In the genomic region with DNA sequence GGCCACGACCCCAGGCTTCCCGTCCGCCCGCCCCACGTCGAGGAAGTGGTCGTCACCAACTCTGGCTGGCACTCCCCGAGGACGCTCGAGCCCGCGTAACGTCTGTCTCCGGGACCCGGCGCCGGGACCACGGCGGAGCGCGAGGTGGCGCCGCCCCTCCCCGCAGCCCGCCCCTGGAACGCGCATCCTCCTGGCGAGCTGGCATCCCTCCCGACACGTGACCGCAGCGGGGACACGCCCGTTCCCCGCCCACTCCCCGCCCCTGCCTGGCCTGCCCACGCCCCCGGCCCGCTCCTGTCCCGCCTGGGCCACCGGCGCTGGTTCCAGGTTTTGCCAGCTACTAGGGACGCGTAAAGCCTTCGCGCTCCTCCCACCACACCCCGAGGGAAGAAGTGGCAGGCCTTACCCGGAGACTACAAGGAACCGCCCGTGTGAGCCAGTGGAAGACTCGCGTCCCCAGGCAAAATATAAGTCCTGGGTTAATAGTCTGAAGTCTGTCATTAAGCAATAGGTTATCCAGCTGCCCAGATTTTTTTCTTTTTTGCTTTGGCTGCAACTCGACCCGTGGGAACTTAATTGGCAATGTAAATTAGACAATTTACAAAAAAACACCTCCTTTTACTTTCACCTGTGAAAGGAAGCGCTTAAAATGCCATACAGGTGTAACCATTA, we compare ENCODE assay signal across 8 cellular contexts. TPM values are rescaled to one million over a fixed set of nuclear protein-coding genes. Genes with fewer than 3 reads are reported as not detected.
DNase-seq lines count a peak whose midpoint lies in the region; ATAC-seq, FAIRE-seq and TF ChIP-seq lines count a peak whose summit lies in the region.

A gene (minus strand): TSS at position 131 of the 672 bp plus-strand sequence. CDS start 20,291 bp downstream, outside the sequence.

- ATAC-seq in activated CD8-positive, alpha-beta memory T cell treated with anti-CD3 and anti-CD28 coated beads, Interleukin-2, amount 10 ng/mL, durations not matched to agents 7 days and 5 days: peak; percentile 91
- ATAC-seq in lung (ENCODE audit: insufficient read depth, low FRiP score) (peak; percentile 97), HG02884 (IDR thresholded peaks at IDR 0.05; ENCODE audit: unreplicated experiment) (no peak)

- H3K36me3 ChIP-seq in effector memory CD4-positive, alpha-beta T cell (ENCODE audit: control insufficient read depth, insufficient read depth, low read length): no peaks in the 10 kb centered on the region
- no peaks in the 10 kb centered on the region for H3K36me3 ChIP-seq in lung (ENCODE audit: control insufficient read depth in 2 of 2, insufficient read depth in 2 of 2, low read length in 2 of 2)

- TF ChIP-seq CTCF in lung (IDR thresholded peaks at IDR 0.05; ENCODE audit: control extremely low read depth, extremely low read depth): no peak

- no peak within 1 kb of the TSS for H3K27ac ChIP-seq in effector memory CD4-positive, alpha-beta T cell (ENCODE audit: insufficient read depth, low read length, poor library complexity, severe bottlenecking)
- H3K27ac ChIP-seq in lung (ENCODE audit: low read depth in 1 of 2, low read length in 1 of 2): peak within 1 kb of the TSS; percentile 48 to 94

- no peaks in the 10 kb centered on the region for H3K36me3 Mint-ChIP-seq in activated CD8-positive, alpha-beta memory T cell treated with anti-CD3 and anti-CD28 coated beads, Interleukin-2, amount 10 ng/mL, durations not matched to agents 7 days and 5 days

- no peak within 1 kb of the TSS for H3K27ac Mint-ChIP-seq in activated CD8-positive, alpha-beta memory T cell treated with anti-CD3 and anti-CD28 coated beads, Interleukin-2, amount 10 ng/mL, durations not matched to agents 7 days and 5 days

- H3K4me1 Mint-ChIP-seq in activated CD8-positive, alpha-beta memory T cell treated with anti-CD3 and anti-CD28 coated beads, Interleukin-2, amount 10 ng/mL, durations not matched to agents 7 days and 5 days: peaks cover 10% of the 10 kb centered on the region

- WGBS in lung, 2 donors: 2% methylated on average over 50 to 55 of the region's 55 CpGs

- H3K4me1 ChIP-seq in effector memory CD4-positive, alpha-beta T cell (ENCODE audit: control insufficient read depth, insufficient read depth, low read length, poor library complexity, severe bottlenecking): peaks cover 9% of the 10 kb centered on the region
- peaks cover 0 to 2% of the 10 kb centered on the region in 2 donors for H3K4me1 ChIP-seq in lung (ENCODE audit: control insufficient read depth in 2 of 2, insufficient read depth in 2 of 2, low read length in 2 of 2)

- H3K9me3 ChIP-seq in effector memory CD4-positive, alpha-beta T cell (ENCODE audit: control insufficient read depth, low read length): no peaks in the 10 kb centered on the region
- H3K9me3 ChIP-seq in lung (ENCODE audit: control insufficient read depth in 2 of 2, insufficient read depth in 1 of 2, low read length in 1 of 2): no peaks in the 10 kb centered on the region

- peak within 1 kb of the TSS; percentile 77 for H3K4me3 ChIP-seq in effector memory CD4-positive, alpha-beta T cell (ENCODE audit: insufficient read depth, low read depth, low read length, poor library complexity, severe bottlenecking)
- peak within 1 kb of the TSS; percentile 76 for H3K4me3 ChIP-seq in lung

- FAIRE-seq in HTR-8/SVneo (lab: Jason Lieb, UNC): peak; percentile 76

- H3K9me3 Mint-ChIP-seq in activated CD8-positive, alpha-beta memory T cell treated with anti-CD3 and anti-CD28 coated beads, Interleukin-2, amount 10 ng/mL, durations not matched to agents 7 days and 5 days (ENCODE audit: low read depth): no peaks in the 10 kb centered on the region

- DNase-seq in GF-D8 (lab: John Stamatoyannopoulos, UW) (peak; percentile 96), HTR-8/SVneo (ENCODE audit: insufficient read length, low spot score) (peak; percentile 82), NOMO-1 treated with DMSO at 0.1 percent for 48 hours (lab: John Stamatoyannopoulos, UW; ENCODE audit: unreplicated experiment) (peak; percentile 97), lung (ENCODE audit: low spot score) (peak; percentile 95)
- peak; percentile 77 for DNase-seq in activated CD8-positive, alpha-beta memory T cell treated with anti-CD3 and anti-CD28 coated beads, Interleukin-2, amount 10 ng/mL, durations not matched to agents 7 days and 5 days
- peak; percentile 65 to 74 (median 69) for DNase-seq in effector memory CD4-positive, alpha-beta T cell
- peak; percentile 68 to 78 for DNase-seq in stimulated activated CD4-positive, alpha-beta T cell treated with anti-CD3 and anti-CD28 coated beads, Interleukin-4, amount 100 ng/mL, for 48 hours (ENCODE audit: low read depth in 2 of 2)

- no peaks in the 10 kb centered on the region for H3K27me3 ChIP-seq in effector memory CD4-positive, alpha-beta T cell (replicated peaks; ENCODE audit: control insufficient read depth, insufficient read depth, low read length, poor library complexity, severe bottlenecking)
- no peaks in the 10 kb centered on the region for H3K27me3 ChIP-seq in lung (ENCODE audit: control insufficient read depth, insufficient read depth)

- CTCF ChIA-PET in activated CD8-positive, alpha-beta memory T cell treated with anti-CD3 and anti-CD28 coated beads, Interleukin-2, amount 10 ng/mL, durations not matched to agents 7 days and 5 days (lab: Charles Lee): interaction anchor here (0.5 to 1.8 kb wide), 6 partner anchors 12 to 89 kb away, joined by 3 to 5 read pairs (median 3); no protein-coding TSS in a partner anchor

- peak within 1 kb of the TSS; percentile 71 for H3K4me3 Mint-ChIP-seq in activated CD8-positive, alpha-beta memory T cell treated with anti-CD3 and anti-CD28 coated beads, Interleukin-2, amount 10 ng/mL, durations not matched to agents 7 days and 5 days

- peaks cover 61% of the 10 kb centered on the region for H3K27me3 Mint-ChIP-seq in activated CD8-positive, alpha-beta memory T cell treated with anti-CD3 and anti-CD28 coated beads, Interleukin-2, amount 10 ng/mL, durations not matched to agents 7 days and 5 days

RNA-seq across cellular contexts. Expression of the gene that starts here (rescaled TPM):
- total RNA-seq in activated CD8-positive, alpha-beta memory T cell treated with anti-CD3 and anti-CD28 coated beads, Interleukin-2, amount 10 ng/mL, durations not matched to agents 7 days and 5 days: under 1 TPM; 0.32 to 0.68 TPM
- 10 to 100 TPM; 37.0 to 38.8 TPM for total RNA-seq in lung
- polyA plus RNA-seq in lung: 10 to 100 TPM; 12.6 to 15.0 TPM

Comparison
In these comparisons a context has a peak if more than half of its experiments do, and no peak if none do; other contexts are left out.
1. RNA of the gene that starts here (total RNA-seq): 37.0 to 38.8 TPM in lung; 0.32 to 0.68 TPM in activated CD8-positive, alpha-beta memory T cell treated with anti-CD3 and anti-CD28 coated beads, Interleukin-2, amount 10 ng/mL, durations not matched to agents 7 days and 5 days; every median in the first group is over 10 times any median in the second.
2. Peak in DNase-seq and ATAC-seq in activated CD8-positive, alpha-beta memory T cell treated with anti-CD3 and anti-CD28 coated beads, Interleukin-2, amount 10 ng/mL, durations not matched to agents 7 days and 5 days; RNA of the gene not detected or under 1 TPM.
3. Peak in every context shown above with its lines, with median percentiles within 50 percentile points of each other: DNase-seq.